8 cellular contexts compared by ENCODE assay signal in genomic region chr4:152485726-152486276, GRCh38. TPM values are rescaled to one million over a fixed set of nuclear protein-coding genes. Genes with fewer than 3 reads are reported as not detected.
DNase-seq lines count a peak whose midpoint lies in the region; ATAC-seq and TF ChIP-seq lines count a peak whose summit lies in the region.

No MANE protein-coding gene starts in this region.

- H3K4me1 ChIP-seq in SJSA1 (replicated peaks) (peaks cover 16% of the 10 kb centered on the region), uterus (no peaks in the 10 kb centered on the region)

- no peak for TF ChIP-seq POLR2A in uterus (IDR thresholded peaks at IDR 0.05)

- TF ChIP-seq CTCF in uterus (IDR thresholded peaks at IDR 0.05) = no peak

- intact Hi-C loops in uterus (cut with DNase I; ENCODE audit: low total_unique reads) = no loop called here

- H3K4me3 ChIP-seq in SJSA1 (no peak overlapping the region), uterus (no peak overlapping the region)

- H3K36me3 ChIP-seq in SJSA1 (no peaks in the 10 kb centered on the region), uterus (no peaks in the 10 kb centered on the region)

- DNase-seq in A172 (ENCODE audit: low spot score) = peak; percentile 71
- DNase-seq in SJSA1 (ENCODE audit: low read depth in 1 of 2, low spot score in 2 of 2) = peak; percentile 41 to 55
- DNase-seq in hepatic stellate cell (ENCODE audit: low spot score) = peak; percentile 24
- DNase-seq in DMS114 treated with DMSO at 0.1 percent for 48 hours (lab: John Stamatoyannopoulos, UW; ENCODE audit: unreplicated experiment) = no peak
- no peak for DNase-seq in uterus
- no peak for DNase-seq in cerebellar cortex (ENCODE audit: low spot score)

- H3K9me3 ChIP-seq in SJSA1 (replicated peaks) = no peaks in the 10 kb centered on the region
- no peaks in the 10 kb centered on the region for H3K9me3 ChIP-seq in uterus

- ATAC-seq in GM18499 (IDR thresholded peaks at IDR 0.05; ENCODE audit: insufficient read depth, unreplicated experiment) (peak; percentile 99), HG02840 (IDR thresholded peaks at IDR 0.05; ENCODE audit: low FRiP score, unreplicated experiment) (peak; percentile 94)

- H3K27ac ChIP-seq in SJSA1 = no peak overlapping the region; the same call in 1 of the 2 replicates
- no peak overlapping the region for H3K27ac ChIP-seq in uterus

- H3K27me3 ChIP-seq in SJSA1 (replicated peaks) = no peaks in the 10 kb centered on the region
- H3K27me3 ChIP-seq in uterus = no peaks in the 10 kb centered on the region

RNA-seq across cellular contexts. Expression of gene FBXW7, which starts 50.1 kb away (rescaled TPM):
- 14.2 and 29.9 TPM in 2 replicates for total RNA-seq in A172 (2014; rRNA removed; shearing (Covaris generic))
- total RNA-seq in SJSA1 (2014; rRNA removed; shearing (Covaris generic)) = 28.9 and 29.5 TPM in 2 replicates
- 100 to 1,000 TPM in 1 of 4 donors, 10 to 100 TPM in 3; 50.6 to 152 (median 90.8) TPM for total RNA-seq in uterus

Comparison
In these comparisons a context has a peak if more than half of its experiments do, and no peak if none do; other contexts are left out.
1. DNase-seq: peak in A172 (single experiment), SJSA1 (2 of 2) and hepatic stellate cell (single experiment); none in DMS114 treated with DMSO at 0.1 percent for 48 hours (single experiment), uterus (0 of 2) and cerebellar cortex (single experiment).